1 cellular context compared by ENCODE assay signal in the genomic region with DNA sequence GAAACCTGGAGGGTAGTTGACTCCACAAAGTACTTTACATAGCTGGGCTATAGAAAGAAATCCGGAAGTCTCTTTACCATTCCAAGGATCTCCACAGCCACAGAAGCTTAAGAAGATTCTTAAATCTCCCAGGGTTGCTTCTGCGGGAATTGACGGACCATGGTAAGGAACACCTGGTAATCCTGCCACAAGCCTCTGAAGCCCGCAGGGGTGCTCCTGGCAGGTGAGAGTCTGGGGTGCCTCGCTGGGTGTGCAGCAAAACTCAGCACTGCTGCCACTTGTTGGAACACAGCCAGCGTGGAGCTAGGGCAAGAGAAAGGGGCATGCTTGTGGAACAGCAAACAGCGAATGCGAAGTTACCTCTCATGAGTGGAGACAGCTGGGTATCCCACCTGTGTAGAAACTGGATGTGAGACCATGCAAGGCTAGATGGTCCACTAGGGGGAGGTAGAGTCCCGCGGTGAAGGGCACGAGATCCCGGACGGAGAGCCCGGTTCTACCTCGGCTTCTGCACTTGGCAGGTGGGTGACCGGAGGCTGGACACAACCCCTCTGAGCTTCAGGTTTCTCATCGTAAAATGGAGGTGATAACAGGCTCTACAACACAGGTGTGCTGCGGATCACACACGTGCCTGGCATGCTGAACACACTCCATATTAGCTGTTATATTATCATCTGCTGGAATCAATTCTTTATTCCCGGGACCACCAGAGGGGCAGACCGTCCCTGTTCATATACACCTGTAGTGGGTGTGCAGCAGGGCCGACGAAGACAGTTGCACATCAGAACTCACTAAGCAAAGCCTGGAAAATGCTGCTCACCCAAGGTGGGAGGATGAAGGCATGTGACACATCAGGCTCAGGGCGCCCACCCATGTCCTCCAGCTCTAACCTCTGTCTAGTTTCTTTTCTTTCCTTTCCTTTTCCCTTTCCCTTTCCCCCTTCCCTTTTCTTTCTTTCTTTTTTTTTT.
TF ChIP-seq lines count a peak whose summit lies in the region.

No MANE protein-coding gene starts in this region.

TF ChIP-seq in GM23338, 12 proteins besides CTCF, POLR2A, EP300 and RAD21 (continued from another document):
- TF ChIP-seq POLR2AphosphoS5 (IDR thresholded peaks at IDR 0.05; ENCODE audit: low read depth) (no peak), CREB1 (CRISPR knock-in tag; IDR thresholded peaks at IDR 0.05; ENCODE audit: low read depth) (no peak), ZNF462 (CRISPR knock-in tag; IDR thresholded peaks at IDR 0.05) (no peak), NANOG (IDR thresholded peaks at IDR 0.05; ENCODE audit: borderline replicate concordance) (no peak)
